In the genomic region with DNA sequence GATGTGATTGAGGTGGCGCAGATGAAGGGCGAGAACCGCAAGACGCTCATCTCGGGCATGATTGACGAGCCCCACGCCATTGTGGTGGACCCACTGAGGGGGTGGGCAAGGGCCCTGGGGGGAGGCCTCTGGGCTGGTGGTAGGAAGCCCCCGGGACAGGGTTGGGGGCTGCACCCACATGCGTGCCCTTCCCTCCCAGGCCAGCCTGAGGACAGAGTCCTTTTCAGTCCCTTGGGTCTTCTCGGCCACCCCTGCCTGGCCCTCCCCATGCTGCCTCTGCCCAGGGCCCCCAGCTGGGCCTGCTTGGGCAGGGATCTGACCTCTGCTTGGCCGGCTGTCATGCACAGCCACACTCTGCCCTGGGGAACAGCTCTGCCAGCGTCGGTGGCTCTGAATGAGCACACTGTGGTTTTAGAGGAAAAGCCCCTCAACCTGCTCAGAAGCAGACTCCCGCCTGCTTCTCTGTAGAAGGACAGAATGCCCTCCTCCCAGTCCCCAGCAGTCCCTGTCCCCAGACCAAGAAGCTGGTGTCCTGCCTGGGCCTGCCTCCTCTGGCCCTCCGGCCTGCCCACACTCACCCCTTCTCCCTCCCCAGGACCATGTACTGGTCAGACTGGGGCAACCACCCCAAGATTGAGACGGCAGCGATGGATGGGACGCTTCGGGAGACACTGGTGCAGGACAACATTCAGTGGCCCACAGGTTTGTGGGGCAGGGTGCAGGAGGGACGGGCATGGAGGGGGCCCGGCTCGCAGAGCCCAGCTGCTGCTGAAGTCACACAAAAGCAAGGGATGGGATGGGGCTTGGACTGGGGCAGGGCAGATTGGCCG, we compare ENCODE assay signal across 18 cellular contexts. TPM values are rescaled to one million over a fixed set of nuclear protein-coding genes. Genes with fewer than 3 reads are reported as not detected.
DNase-seq lines count a peak whose midpoint lies in the region; TF ChIP-seq lines count a peak whose summit lies in the region.
"Had no signal": no experiment of that assay in that cellular context is flagged by ENCODE, and none has a peak within 500 bp of the region (broad histone marks: within the 10 kb centered on the region; RNA-seq: fewer than 3 reads in every experiment).

No MANE protein-coding gene starts in this region.

- no peaks in the 10 kb centered on the region for H3K9me3 Mint-ChIP-seq in chondrocyte (ENCODE audit: low read depth)
- no peaks in the 10 kb centered on the region for H3K9me3 Mint-ChIP-seq in osteocyte (ENCODE audit: unreplicated experiment)
- H3K9me3 Mint-ChIP-seq: CD4-positive, alpha-beta T cell had no signal

- peaks cover 24% of the 10 kb centered on the region for H3K4me1 Mint-ChIP-seq in chondrocyte (ENCODE audit: low read depth)
- peaks cover 15% of the 10 kb centered on the region for H3K4me1 Mint-ChIP-seq in osteocyte (ENCODE audit: unreplicated experiment)

- DNase-seq in chondrocyte (ENCODE audit: low spot score) = no peak
- DNase-seq in osteocyte (ENCODE audit: extremely low spot score, unreplicated experiment) = no peak
- no peak for DNase-seq in AG08396 (ENCODE audit: low spot score)
- no peak for DNase-seq in CD1c-positive myeloid dendritic cell (ENCODE audit: extremely low spot score)
- DNase-seq in NK-92 (lab: John Stamatoyannopoulos, UW; ENCODE audit: unreplicated experiment) = no peak
- DNase-seq: Caco-2; CD4-positive, alpha-beta T cell; GM23248; HCEC 1CT; KBM-7; MV-4-11; NCI-H1694 treated with DMSO at 0.1 percent for 48 hours; NCI-H2227 treated with DMSO at 0.1 percent for 48 hours; NCI-H510A treated with DMSO at 0.1 percent for 48 hours; NCI-H774; OCI-M1 had no signal

- no peak overlapping the region for H3K27ac ChIP-seq in BLaER1
- H3K27ac ChIP-seq in HEK293 (ENCODE audit: extremely low read depth, low read depth, low read length) = no peak overlapping the region
- H3K27ac ChIP-seq: GM23248 had no signal

- POLR2A ChIA-PET in HEK293 (lab: Yijun Ruan, JAX) = no interaction called here

- CTCF ChIA-PET in HEK293 (lab: Yijun Ruan, JAX) = interaction anchor here (0.6 to 1.7 kb wide), 4 partner anchors 31 to 39 kb away, joined by 3 to 5 read pairs (median 4); no protein-coding TSS in a partner anchor

- no peak for TF ChIP-seq CTCF in HEK293 (tag by site-specific recombination; IDR thresholded peaks at IDR 0.05)
- no peak for TF ChIP-seq CTCF in chondrocyte (IDR thresholded peaks at IDR 0.05)
- TF ChIP-seq CTCF in osteocyte (IDR thresholded peaks at IDR 0.05) = no peak

- H3K36me3 ChIP-seq in BLaER1 (peaks cover 34% of the 10 kb centered on the region; the same call in 1 of the 2 replicates), HEK293 (ENCODE audit: control insufficient read depth in 2 of 2, insufficient read depth in 1 of 2, low read length in 2 of 2) (peaks cover 0 to 87% of the 10 kb centered on the region in 2 experiments; a peak in 1 of 3 replicates)

- H4K20me1 ChIP-seq in BLaER1 = peaks cover 10% of the 10 kb centered on the region; the same call in 1 of the 2 replicates

- H3K27me3 Mint-ChIP-seq in chondrocyte (ENCODE audit: low read depth) = no peaks in the 10 kb centered on the region
- no peaks in the 10 kb centered on the region for H3K27me3 Mint-ChIP-seq in osteocyte (ENCODE audit: unreplicated experiment)

- H3K4me1 ChIP-seq in BLaER1 = peaks cover 65% of the 10 kb centered on the region
- H3K4me1 ChIP-seq in HEK293 (ENCODE audit: control insufficient read depth, insufficient read depth, low read length) = no peaks in the 10 kb centered on the region; the same call in 1 of the 2 replicates

- H3K4me2 ChIP-seq in BLaER1 = peak overlapping the region; percentile 50

- H3K4me3 Mint-ChIP-seq in chondrocyte (ENCODE audit: unreplicated experiment) (no peak overlapping the region), osteocyte (ENCODE audit: unreplicated experiment) (no peak overlapping the region)
- H3K4me3 Mint-ChIP-seq: CD4-positive, alpha-beta T cell had no signal

- no peaks in the 10 kb centered on the region; the same call in 1 of the 2 replicates for H3K27me3 ChIP-seq in BLaER1

- H3K36me3 Mint-ChIP-seq in chondrocyte (ENCODE audit: low read depth) = peaks cover 35% of the 10 kb centered on the region
- peaks cover 44% of the 10 kb centered on the region for H3K36me3 Mint-ChIP-seq in osteocyte (ENCODE audit: unreplicated experiment)

- H3K4me3 ChIP-seq in BLaER1 (no peak overlapping the region), HEK293 (ENCODE audit: low read depth, low read length) (no peak overlapping the region)
- H3K4me3 ChIP-seq: GM23248 had no signal

- H3K27ac Mint-ChIP-seq in chondrocyte (ENCODE audit: unreplicated experiment) = peak overlapping the region; percentile 32
- peak overlapping the region; percentile 27 for H3K27ac Mint-ChIP-seq in osteocyte (ENCODE audit: unreplicated experiment)
- H3K27ac Mint-ChIP-seq: CD4-positive, alpha-beta T cell had no signal

- no peaks in the 10 kb centered on the region for H3K9me3 ChIP-seq in BLaER1
- H3K9me3 ChIP-seq in HEK293 (ENCODE audit: control insufficient read depth, insufficient read depth, low read depth, low read length) = no peaks in the 10 kb centered on the region
- H3K9me3 ChIP-seq: Caco-2 had no signal

- no peak overlapping the region for H3K9ac ChIP-seq in BLaER1
- H3K9ac ChIP-seq: GM23248 had no signal

TF ChIP-seq in HEK293, 187 proteins besides CTCF, POLR2A, EP300 and RAD21:
- 0 out of 2 replicates have a peak, but pooled peaks have one; percentile 6 for TF ChIP-seq SP2 (tag by site-specific recombination; IDR thresholded peaks at IDR 0.05)
- TF ChIP-seq ZNF202 (tag by site-specific recombination; IDR thresholded peaks at IDR 0.05; ENCODE audit: borderline replicate concordance) = no peak
- peak; percentile 16; the same call in 1 of the 2 replicates for TF ChIP-seq GLIS2 (tag by site-specific recombination; IDR thresholded peaks at IDR 0.05)

RNA-seq across cellular contexts. Expression of a gene that starts 8.3 kb away (rescaled TPM):
- 75.4 to 85.4 TPM (median 82.8 TPM) in 3 replicates for total RNA-seq in chondrocyte
- total RNA-seq in osteocyte = 62.6 and 63.8 TPM in 2 replicates
- total RNA-seq: CD4-positive, alpha-beta T cell had no signal

RNA-seq across cellular contexts. Expression of a gene that starts 21.2 kb away (rescaled TPM):
- total RNA-seq in chondrocyte (112 to 292 TPM (median 291 TPM) in 3 replicates), osteocyte (263 and 290 TPM in 2 replicates)

RNA-seq across cellular contexts. Expression of a gene that starts 42.7 kb away (rescaled TPM):
- 1.1 to 2.8 TPM (median 1.3 TPM) in 3 replicates for total RNA-seq in chondrocyte
- total RNA-seq in osteocyte = 1.8 and 2.4 TPM in 2 replicates
